17 cellular contexts compared by ENCODE assay signal in genomic region chr10:18618995-18619394, GRCh38. TPM values are rescaled to one million over a fixed set of nuclear protein-coding genes. Genes with fewer than 3 reads are reported as not detected.
DNase-seq lines count a peak whose midpoint lies in the region; ATAC-seq and TF ChIP-seq lines count a peak whose summit lies in the region.
"Had no signal": no experiment of that assay in that cellular context is flagged by ENCODE, and none has a peak within 500 bp of the region (broad histone marks: within the 10 kb centered on the region; RNA-seq: fewer than 3 reads in every experiment).

No MANE protein-coding gene starts in this region.

- TF ChIP-seq CTCF in heart left ventricle (IDR thresholded peaks at IDR 0.05), result no peak
- no peak for TF ChIP-seq CTCF in thyroid gland (IDR thresholded peaks at IDR 0.05)

- ATAC-seq in heart left ventricle (peak; percentile 73 to 85 (median 84)), GM18868 (IDR thresholded peaks at IDR 0.05; ENCODE audit: unreplicated experiment) (no peak), HG03159 (IDR thresholded peaks at IDR 0.05; ENCODE audit: unreplicated experiment) (no peak)
- ATAC-seq: activated CD4-positive, alpha-beta T cell treated with anti-CD3 and anti-CD28 coated beads for 36 hours; foreskin keratinocyte; sciatic nerve had no signal

- no peaks in the 10 kb centered on the region for H3K27me3 ChIP-seq in heart left ventricle
- no peaks in the 10 kb centered on the region for H3K27me3 ChIP-seq in thyroid gland
- H3K27me3 ChIP-seq: cardiac muscle cell, foreskin keratinocyte, neural progenitor cell had no signal

- H3K36me3 ChIP-seq in heart left ventricle (peaks cover 0 to 33% (median 5%) of the 10 kb centered on the region in 9 donors), thyroid gland (no peaks in the 10 kb centered on the region)

- no peak for TF ChIP-seq POLR2A in heart left ventricle (IDR thresholded peaks at IDR 0.05)
- no peak for TF ChIP-seq POLR2A in thyroid gland (IDR thresholded peaks at IDR 0.05)

- H3K4me1 ChIP-seq in heart left ventricle, result peaks cover 0 to 5% (median 0%) of the 10 kb centered on the region in 12 donors
- peaks cover 0 to 4% of the 10 kb centered on the region in 2 donors for H3K4me1 ChIP-seq in thyroid gland
- H3K4me1 ChIP-seq: foreskin keratinocyte, neural progenitor cell had no signal

- H3K4me3 ChIP-seq in heart left ventricle (no peak overlapping the region), thyroid gland (replicated peaks in 1 of 3) (no peak overlapping the region)
- H3K4me3 ChIP-seq: cardiac muscle cell, neural progenitor cell had no signal

- no peaks in the 10 kb centered on the region for H3K9me3 ChIP-seq in heart left ventricle
- no peaks in the 10 kb centered on the region for H3K9me3 ChIP-seq in thyroid gland

- WGBS in heart left ventricle, 4 donors, result 56 to 79% (median 65%) methylated on average over 4 of the region's 4 CpGs
- WGBS in thyroid gland, 2 donors, result 58 to 65% methylated on average over 4 of the region's 4 CpGs

- intact Hi-C loops in heart left ventricle (cut with DNase I), result no loop called here
- intact Hi-C loops in cardiac septum (cut with DNase I), result no loop called here
- intact Hi-C loops in thyroid gland (cut with DNase I), result no loop called here

- no peak overlapping the region for H3K27ac ChIP-seq in heart left ventricle
- H3K27ac ChIP-seq in thyroid gland, result no peak overlapping the region
- H3K27ac ChIP-seq: cardiac muscle cell, foreskin keratinocyte, neural progenitor cell had no signal

- peak in 3 of 5 donors; percentile 23 to 36 (median 29) for DNase-seq in heart left ventricle
- no peak for DNase-seq in cardiac septum (ENCODE audit: low spot score)
- peak; percentile 33 for DNase-seq in NCI-H2196 treated with DMSO at 0.1 percent for 48 hours (lab: John Stamatoyannopoulos, UW; ENCODE audit: unreplicated experiment)
- peak; percentile 69 for DNase-seq in fibroblast of peridontal ligament (ENCODE audit: extremely low read depth)
- peak; percentile 14 to 28 for DNase-seq in thyroid gland
- DNase-seq in foreskin melanocyte, result no peak
- DNase-seq: activated CD4-positive, alpha-beta T cell treated with anti-CD3 and anti-CD28 coated beads for 36 hours; effector CD8-positive, alpha-beta T cell; foreskin keratinocyte; NCI-H1694; SHP77; stimulated activated CD4-positive, alpha-beta T cell treated with anti-CD3 and anti-CD28 coated beads, Interleukin-2, amount 100 ng/mL, for 24 hours had no signal

RNA-seq across cellular contexts. Expression of gene NSUN6, which starts 32.4 kb away (rescaled TPM):
- total RNA-seq in heart left ventricle (1 to 10 TPM; 3.1 to 10.0 (median 7.5) TPM), cardiac septum (8.7 TPM), thyroid gland (100 to 1,000 TPM in 1 of 4 donors, 10 to 100 TPM in 3; 18.6 to 104 (median 22.5) TPM)
- polyA plus RNA-seq in heart left ventricle, result 1 to 10 TPM; 6.9 to 7.8 TPM

RNA-seq across cellular contexts. Expression of gene ARL5B, which starts 40.2 kb away (rescaled TPM):
- total RNA-seq in heart left ventricle (10 to 100 TPM in 1 of 9 donors, 1 to 10 TPM in 8; 4.7 to 10.2 (median 6.9) TPM), cardiac septum (7.1 TPM), thyroid gland (10 to 100 TPM; 12.4 to 21.5 (median 15.5) TPM)
- polyA plus RNA-seq in heart left ventricle, result 1 to 10 TPM; 1.9 to 6.5 TPM

Comparison
In these comparisons a context has a peak if more than half of its experiments do, and no peak if none do; other contexts are left out.
1. DNase-seq: peak in heart left ventricle (3 of 5), NCI-H2196 treated with DMSO at 0.1 percent for 48 hours (single experiment), fibroblast of peridontal ligament (single experiment) and thyroid gland (2 of 2); none in cardiac septum (single experiment) and foreskin melanocyte (single experiment).
2. ATAC-seq: peak in heart left ventricle (4 of 4); none in GM18868 (single experiment) and HG03159 (single experiment).